15 cellular contexts compared by ENCODE assay signal in the genomic region with DNA sequence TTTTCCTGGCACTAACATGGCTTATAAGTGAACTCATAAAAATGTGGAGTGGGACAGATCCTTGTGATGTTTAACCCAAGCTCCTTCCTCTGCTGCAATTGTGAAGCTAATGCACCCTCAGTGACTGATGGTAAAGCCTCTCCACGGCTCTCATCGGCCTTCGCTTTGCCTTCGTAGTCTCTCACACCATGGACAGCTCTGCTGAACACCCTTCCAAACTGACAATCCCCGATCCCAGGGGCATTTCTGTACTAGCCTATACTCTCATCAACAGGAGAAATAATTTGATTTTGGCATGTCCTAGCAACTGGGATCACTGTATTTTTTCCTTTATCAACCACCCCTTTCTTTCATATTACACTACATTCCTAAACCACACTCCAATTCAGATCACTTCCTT.
"Had no signal": no experiment of that assay in that cellular context is flagged by ENCODE, and none has a peak within 500 bp of the region (broad histone marks: within the 10 kb centered on the region; RNA-seq: fewer than 3 reads in every experiment).

No MANE protein-coding gene starts in this region.

- H3K27ac ChIP-seq: heart left ventricle, neutrophil, right atrium auricular region, sigmoid colon, skin epidermis, uterus had no signal

- H3K4me3 Mint-ChIP-seq: dendritic cell treated with granulocyte-macrophage colony-stimulating factor and Interleukin-4, amounts not matched to agents 40 ng/mL and 50 ng/mL, for 4 days; naive thymus-derived CD4-positive, alpha-beta T cell; type B pancreatic cell had no signal

- H3K9me3 Mint-ChIP-seq: dendritic cell treated with granulocyte-macrophage colony-stimulating factor and Interleukin-4, amounts not matched to agents 40 ng/mL and 50 ng/mL, for 4 days; naive thymus-derived CD4-positive, alpha-beta T cell; type B pancreatic cell had no signal

- H3K27me3 ChIP-seq: heart left ventricle, right atrium auricular region, sigmoid colon, uterus had no signal

- H3K9me3 ChIP-seq: heart left ventricle, neutrophil, right atrium auricular region, sigmoid colon, uterus had no signal

- H3K36me3 ChIP-seq: uterus had no signal

- H3K4me1 ChIP-seq: uterus had no signal

- ATAC-seq: heart left ventricle; left lobe of liver; naive thymus-derived CD4-positive, alpha-beta T cell had no signal

- DNase-seq: heart left ventricle; hippocampal formation; kidney glomerular epithelial cell; mammary epithelial cell; naive thymus-derived CD4-positive, alpha-beta T cell; sigmoid colon; stimulated activated CD4-positive, alpha-beta T cell treated with anti-CD3 and anti-CD28 coated beads, Interleukin-12 subunit alpha, Interleukin-12 subunit beta, amount 100 ng/mL, for 4 hours; stimulated activated naive CD4-positive, alpha-beta T cell treated with Interleukin-2 at 50 U/mL for 16 hours; uterus had no signal

- H3K27me3 Mint-ChIP-seq: naive thymus-derived CD4-positive, alpha-beta T cell; type B pancreatic cell had no signal

- H3K4me3 ChIP-seq: heart left ventricle, right atrium auricular region, sigmoid colon, skin epidermis, uterus had no signal

- H3K27ac Mint-ChIP-seq: naive thymus-derived CD4-positive, alpha-beta T cell; type B pancreatic cell had no signal
